ENCODE assay signal across 7 cellular contexts in genomic region chr5:97365918-97366317, GRCh38.
"Had no signal": no experiment of that assay in that cellular context is flagged by ENCODE, and none has a peak within 500 bp of the region (broad histone marks: within the 10 kb centered on the region; RNA-seq: fewer than 3 reads in every experiment).

No MANE protein-coding gene starts in this region.

- H3K27ac Mint-ChIP-seq: HFFc6 had no signal

- H3K9me3 ChIP-seq: HAP-1 had no signal

- DNase-seq: GOT3, HFFc6, IMR-90, KG1 had no signal

- H3K36me3 ChIP-seq: HAP-1 had no signal

- H3K4me3 Mint-ChIP-seq: HFFc6 had no signal

- ATAC-seq: HCT116, K562 had no signal

- H3K9me3 Mint-ChIP-seq: HFFc6 had no signal

- H3K4me3 ChIP-seq: HAP-1, K562 had no signal
